In genomic region chr17:19313746-19314651, GRCh38 we compare ENCODE assay signal across 1 cellular context.
TF ChIP-seq lines count a peak whose summit lies in the region.

No MANE protein-coding gene starts in this region.

TF ChIP-seq in IMR-90, 13 proteins besides CTCF, POLR2A, EP300 and RAD21:
- TF ChIP-seq CHD1 (IDR thresholded peaks at IDR 0.05; ENCODE audit: low read depth, low read length) (no peak), MAZ (IDR thresholded peaks at IDR 0.05; ENCODE audit: borderline replicate concordance, low read depth, low read length) (no peak), MAFK (IDR thresholded peaks at IDR 0.05; ENCODE audit: low read depth, low read length) (no peak), SMC3 (IDR thresholded peaks at IDR 0.05; ENCODE audit: low read depth, low read length) (no peak), RFX5 (IDR thresholded peaks at IDR 0.05; ENCODE audit: low read depth, low read length) (no peak), BHLHE40 (IDR thresholded peaks at IDR 0.05; ENCODE audit: low read depth, low read length) (no peak), FOS (IDR thresholded peaks at IDR 0.05; ENCODE audit: low read depth, low read length) (no peak), RCOR1 (IDR thresholded peaks at IDR 0.05; ENCODE audit: insufficient replicate concordance, low read length) (no peak), NFE2L2 (IDR thresholded peaks at IDR 0.05; ENCODE audit: low read depth, low read length) (no peak), CEBPB (IDR thresholded peaks at IDR 0.05; ENCODE audit: low read depth, low read length) (no peak), ELK1 (IDR thresholded peaks at IDR 0.05; ENCODE audit: borderline replicate concordance, low read depth, low read length) (no peak), MXI1 (IDR thresholded peaks at IDR 0.05; ENCODE audit: borderline replicate concordance, low read depth, low read length) (no peak), USF2 (IDR thresholded peaks at IDR 0.05; ENCODE audit: low read depth, low read length) (no peak)
TF ChIP-seq in IMR-90: peak in this region for 0.
